ENCODE assay signal across 19 cellular contexts in genomic region chr6:52261229-52261628, GRCh38. TPM values are rescaled to one million over a fixed set of nuclear protein-coding genes. Genes with fewer than 3 reads are reported as not detected.
DNase-seq lines count a peak whose midpoint lies in the region; ATAC-seq, FAIRE-seq and TF ChIP-seq lines count a peak whose summit lies in the region.
"Had no signal": no experiment of that assay in that cellular context is flagged by ENCODE, and none has a peak within 500 bp of the region (broad histone marks: within the 10 kb centered on the region; RNA-seq: fewer than 3 reads in every experiment).

No MANE protein-coding gene starts in this region.

- H3K4me2 ChIP-seq in HepG2 (ENCODE audit: low read depth, low read length), result no peak overlapping the region

- H3K4me3 ChIP-seq in HepG2 (replicated peaks in 1 of 3; ENCODE audit: insufficient read depth in 1 of 3, low read depth in 2 of 3, low read length in 3 of 3) (no peak overlapping the region), right lobe of liver (no peak overlapping the region), SK-N-MC (no peak overlapping the region)
- H3K4me3 ChIP-seq: breast epithelium, testis had no signal

- DNase-seq in HepG2 (ENCODE audit: low spot score), result no peak
- no peak for DNase-seq in right lobe of liver
- no peak for DNase-seq in SK-N-MC (ENCODE audit: low read depth, low spot score)
- DNase-seq in fibroblast of peridontal ligament (ENCODE audit: extremely low read depth), result peak; percentile 95
- no peak for DNase-seq in activated CD8-positive, alpha-beta T cell treated with anti-CD3 and anti-CD28 coated beads for 36 hours
- DNase-seq in HPDE6-E6E7 (ENCODE audit: extremely low spot score), result no peak
- DNase-seq in NCI-H1436 (lab: John Stamatoyannopoulos, UW), result no peak
- DNase-seq: activated CD4-positive, alpha-beta T cell treated with anti-CD3 and anti-CD28 coated beads, Interleukin-2, amount 50 U/mL, for 48 hours; BE2C; glutamatergic neuron; Karpas-422; NCI-H2029 treated with DMSO at 0.1 percent for 48 hours; T-helper 9 cell; testis had no signal

- WGBS in HepG2 (ENCODE audit: low lambda C conversion rate), result 97% methylated on average over 6 of the region's 6 CpGs
- WGBS in right lobe of liver (ENCODE audit: insufficient coverage, low coverage, low lambda C conversion rate, missing lambda C conversion rate), result 81% methylated on average over 6 of the region's 6 CpGs

- in situ Hi-C loops in HepG2 (cut with HindIII; ENCODE audit: extremely low pct_ligation_motif_present, low pct_unique_long_range_greater_than_20kb), result loop anchor here (5.0 kb wide), 1 partner anchor 99 kb away; no protein-coding TSS in a partner anchor

- intact Hi-C loops in HepG2 (cut with micrococcal nuclease; ENCODE audit: unreplicated experiment) (loop anchor here (10.0 kb wide), 1 partner anchor 176 kb away; the partner anchor contains the start of gene PKHD1), right lobe of liver (cut with DNase I) (no loop called here)
- intact Hi-C loops in activated CD8-positive, alpha-beta T cell treated with anti-CD3 and anti-CD28 coated beads for 36 hours (cut with micrococcal nuclease), result no loop called here

- peak; percentile 6 for ATAC-seq in HepG2
- ATAC-seq in right lobe of liver, result no peak
- no peak for ATAC-seq in activated CD8-positive, alpha-beta T cell treated with anti-CD3 and anti-CD28 coated beads for 36 hours
- no peak for ATAC-seq in GM18867 (IDR thresholded peaks at IDR 0.05; ENCODE audit: unreplicated experiment)
- ATAC-seq: activated T-helper 17 cell treated with anti-CD3 and anti-CD28 coated beads, Interleukin-2, amount 50 U/mL, for 72 hours had no signal

- POLR2A ChIA-PET in HepG2 (lab: Yijun Ruan, JAX), result no interaction called here
- POLR2A ChIA-PET in activated CD8-positive, alpha-beta T cell treated with anti-CD3 and anti-CD28 coated beads for 36 hours (lab: Charles Lee), result interaction anchor here (0.8 to 5.7 kb wide), 13 partner anchors 9 to 401 kb away, joined by 3 to 36 read pairs (median 4); partner anchors contain the start of genes MCM3 and PAQR8

- H3K9me3 ChIP-seq in HepG2 (ENCODE audit: low read length) (no peaks in the 10 kb centered on the region), right lobe of liver (no peaks in the 10 kb centered on the region), SK-N-MC (ENCODE audit: low read depth, low read length) (no peaks in the 10 kb centered on the region)
- H3K9me3 ChIP-seq: BE2C, breast epithelium, testis had no signal

- H3K4me3 Mint-ChIP-seq in activated CD8-positive, alpha-beta T cell treated with anti-CD3 and anti-CD28 coated beads for 36 hours, result no peak overlapping the region
- H3K4me3 Mint-ChIP-seq: activated T-helper 17 cell treated with anti-CD3 and anti-CD28 coated beads, Interleukin-2, amount 50 U/mL, for 72 hours had no signal

- H3K27ac ChIP-seq in HepG2 (ENCODE audit: extremely low read length, insufficient read depth, low read length) (no peak overlapping the region), right lobe of liver (no peak overlapping the region), SK-N-MC (peak overlapping the region; percentile 47)
- H3K27ac ChIP-seq: breast epithelium, testis had no signal

- H3K36me3 Mint-ChIP-seq in activated CD8-positive, alpha-beta T cell treated with anti-CD3 and anti-CD28 coated beads for 36 hours (ENCODE audit: low read depth), result peaks cover 49% of the 10 kb centered on the region

- H4K20me1 ChIP-seq in HepG2 (ENCODE audit: insufficient read depth, low read length), result no peaks in the 10 kb centered on the region

- no peaks in the 10 kb centered on the region for H3K9me3 Mint-ChIP-seq in activated CD8-positive, alpha-beta T cell treated with anti-CD3 and anti-CD28 coated beads for 36 hours
- H3K9me3 Mint-ChIP-seq: activated T-helper 17 cell treated with anti-CD3 and anti-CD28 coated beads, Interleukin-2, amount 50 U/mL, for 72 hours had no signal

- CTCF ChIA-PET in HepG2 (lab: Yijun Ruan, JAX; ENCODE audit: low intra/inter-chr PET ratio, low total read pairs), result no interaction called here
- CTCF ChIA-PET in activated CD8-positive, alpha-beta T cell treated with anti-CD3 and anti-CD28 coated beads for 36 hours (lab: Charles Lee), result interaction anchor here (1.1 to 6.3 kb wide), 8 partner anchors 11 to 139 kb away, joined by 3 to 121 read pairs (median 42); partner anchors contain the start of gene MCM3

- TF ChIP-seq RAD21 in HepG2 (CRISPR knock-in tag; IDR thresholded peaks at IDR 0.05), result no peak

- BruUV-seq in HepG2 (replicated peaks; lab: Mats Ljungman, UMichigan), result no TSS peak

- peaks cover 16 to 43% of the 10 kb centered on the region in 2 experiments for H3K36me3 ChIP-seq in HepG2 (replicated peaks in 1 of 2; ENCODE audit: control insufficient read depth in 1 of 2, insufficient read depth in 2 of 2, low read length in 2 of 2)
- H3K36me3 ChIP-seq in right lobe of liver, result peaks cover 0 to 15% (median 2%) of the 10 kb centered on the region in 4 donors
- peaks cover 62% of the 10 kb centered on the region for H3K36me3 ChIP-seq in SK-N-MC (ENCODE audit: insufficient read depth, low read length)
- H3K36me3 ChIP-seq: breast epithelium had no signal

- H3K27me3 Mint-ChIP-seq in activated CD8-positive, alpha-beta T cell treated with anti-CD3 and anti-CD28 coated beads for 36 hours, result no peaks in the 10 kb centered on the region
- H3K27me3 Mint-ChIP-seq: activated T-helper 17 cell treated with anti-CD3 and anti-CD28 coated beads, Interleukin-2, amount 50 U/mL, for 72 hours; progenitor cell of endocrine pancreas had no signal

- TF ChIP-seq EP300 in HepG2 (IDR thresholded peaks at IDR 0.05; ENCODE audit: low read depth in 2 of 2, low read length in 2 of 2) (no peak), HepG2 (CRISPR knock-in tag; IDR thresholded peaks at IDR 0.05; ENCODE audit: borderline replicate concordance) (no peak)

- H3K4me1 ChIP-seq in HepG2 (ENCODE audit: insufficient read depth, low read length), result no peaks in the 10 kb centered on the region
- H3K4me1 ChIP-seq in right lobe of liver, result no peaks in the 10 kb centered on the region
- H3K4me1 ChIP-seq: BE2C, breast epithelium, testis had no signal

- H3K27ac Mint-ChIP-seq in activated CD8-positive, alpha-beta T cell treated with anti-CD3 and anti-CD28 coated beads for 36 hours, result no peak overlapping the region
- H3K27ac Mint-ChIP-seq: activated T-helper 17 cell treated with anti-CD3 and anti-CD28 coated beads, Interleukin-2, amount 50 U/mL, for 72 hours; progenitor cell of endocrine pancreas had no signal

- FAIRE-seq in HepG2 (lab: Jason Lieb, UNC), result no peak

- peaks cover 12% of the 10 kb centered on the region for H3K4me1 Mint-ChIP-seq in activated CD8-positive, alpha-beta T cell treated with anti-CD3 and anti-CD28 coated beads for 36 hours (ENCODE audit: low read depth)
- H3K4me1 Mint-ChIP-seq: activated T-helper 17 cell treated with anti-CD3 and anti-CD28 coated beads, Interleukin-2, amount 50 U/mL, for 72 hours had no signal

- H3K79me2 ChIP-seq in HepG2 (ENCODE audit: insufficient read depth, low read length), result no peaks in the 10 kb centered on the region

- H3K27me3 ChIP-seq in HepG2 (ENCODE audit: control insufficient read depth in 1 of 2, insufficient read depth in 2 of 2, low read length in 2 of 2), result no peaks in the 10 kb centered on the region
- no peaks in the 10 kb centered on the region for H3K27me3 ChIP-seq in right lobe of liver
- H3K27me3 ChIP-seq: BE2C, breast epithelium, testis had no signal

- H3K9ac ChIP-seq in HepG2 (ENCODE audit: insufficient read depth, low read depth, low read length) (no peak overlapping the region), SK-N-MC (ENCODE audit: insufficient read length) (no peak overlapping the region)

- no peak for TF ChIP-seq POLR2A in HepG2 (IDR thresholded peaks at IDR 0.05; ENCODE audit: insufficient read depth in 1 of 2, low read depth in 2 of 2, low read length in 2 of 2)
- TF ChIP-seq POLR2A in right lobe of liver (IDR thresholded peaks at IDR 0.05), result no peak

- no peak for TF ChIP-seq CTCF in HepG2 (CRISPR knock-in tag; IDR thresholded peaks at IDR 0.05)
- TF ChIP-seq CTCF in right lobe of liver (IDR thresholded peaks at IDR 0.05), result no peak
- TF ChIP-seq CTCF in activated CD8-positive, alpha-beta T cell treated with anti-CD3 and anti-CD28 coated beads for 36 hours (IDR thresholded peaks at IDR 0.05), result no peak

- no peak overlapping the region for H2AFZ ChIP-seq in HepG2 (ENCODE audit: low read length)

RNA-seq across cellular contexts. Expression of gene IL17F, which starts 16.9 kb away (rescaled TPM):
- total RNA-seq in HepG2 (2016; rRNA removed; fragmentation: Illumina TruSeq; extraction: Trizol), result not detected in 2 replicates
- not detected in 2 replicates for total RNA-seq in HepG2 (2016; cell fraction: cytosol; rRNA removed; fragmentation: Illumina TruSeq; extraction: Trizol; ENCODE audit: low read depth)
- not detected in 2 replicates for total RNA-seq in HepG2 (2016; cell fraction: insoluble cytoplasmic fraction; rRNA removed; fragmentation: Illumina TruSeq; extraction: Trizol)
- not detected in 2 replicates for total RNA-seq in HepG2 (2016; cell fraction: membrane; rRNA removed; fragmentation: Illumina TruSeq; extraction: Trizol)
- not detected in 2 replicates for total RNA-seq in HepG2 (2016; cell fraction: nucleus; rRNA removed; fragmentation: Illumina TruSeq; extraction: Trizol)
- polyA plus RNA-seq in HepG2 (2011; rRNA removed), result not detected in 2 replicates
- not detected in 2 replicates for polyA plus RNA-seq in HepG2 (2011; cell fraction: cytosol; rRNA removed)
- polyA plus RNA-seq in HepG2 (2011; cell fraction: nucleus; rRNA removed), result not detected in 2 replicates
- polyA plus RNA-seq in HepG2 (2012), result not detected in 2 replicates
- polyA plus RNA-seq in HepG2 (2016; cell fraction: cytosol; fragmentation: Illumina TruSeq; extraction: Trizol; ENCODE audit: low read depth), result not detected in 2 replicates
- polyA plus RNA-seq in HepG2 (2016; cell fraction: insoluble cytoplasmic fraction; fragmentation: Illumina TruSeq; extraction: Trizol; ENCODE audit: low read depth), result not detected in 2 replicates
- polyA plus RNA-seq in HepG2 (2016; cell fraction: membrane; fragmentation: Illumina TruSeq; extraction: Trizol; ENCODE audit: low read depth), result not detected in 2 replicates
- not detected in 2 replicates for polyA plus RNA-seq in HepG2 (2016; cell fraction: nucleus; fragmentation: Illumina TruSeq; extraction: Trizol; ENCODE audit: insufficient read depth, low read depth)
- polyA minus RNA-seq in HepG2 (2011; rRNA and poly(A)+ RNA removed; ENCODE audit: low replicate concordance), result not detected in 2 replicates
- polyA minus RNA-seq in HepG2 (2011; cell fraction: cytosol; rRNA and poly(A)+ RNA removed), result not detected in 2 replicates
- not detected in 2 replicates for polyA minus RNA-seq in HepG2 (2011; cell fraction: nucleus; rRNA and poly(A)+ RNA removed)
- not detected for total RNA-seq in right lobe of liver
- under 1 TPM; 0.76 to 0.86 TPM for total RNA-seq in activated CD8-positive, alpha-beta T cell treated with anti-CD3 and anti-CD28 coated beads for 36 hours
- total RNA-seq: breast epithelium, kidney epithelial cell, progenitor cell of endocrine pancreas, testis had no signal

RNA-seq across cellular contexts. Expression of gene MCM3, which starts 23.3 kb away (rescaled TPM):
- total RNA-seq in HepG2 (2016; rRNA removed; fragmentation: Illumina TruSeq; extraction: Trizol) (288 and 336 TPM in 2 replicates), right lobe of liver (10 to 100 TPM in 3 of 6 experiments, 1 to 10 TPM in 3; 6.6 to 35.9 (median 10.5) TPM)
- 27.6 and 36.1 TPM in 2 replicates for total RNA-seq in HepG2 (2016; cell fraction: cytosol; rRNA removed; fragmentation: Illumina TruSeq; extraction: Trizol; ENCODE audit: low read depth)
- total RNA-seq in HepG2 (2016; cell fraction: insoluble cytoplasmic fraction; rRNA removed; fragmentation: Illumina TruSeq; extraction: Trizol), result 287 and 310 TPM in 2 replicates
- total RNA-seq in HepG2 (2016; cell fraction: membrane; rRNA removed; fragmentation: Illumina TruSeq; extraction: Trizol), result 67.0 and 76.9 TPM in 2 replicates
- total RNA-seq in HepG2 (2016; cell fraction: nucleus; rRNA removed; fragmentation: Illumina TruSeq; extraction: Trizol), result 222 and 236 TPM in 2 replicates
- polyA plus RNA-seq in HepG2 (2011; rRNA removed), result 110 and 164 TPM in 2 replicates
- 97.2 and 124 TPM in 2 replicates for polyA plus RNA-seq in HepG2 (2011; cell fraction: cytosol; rRNA removed)
- polyA plus RNA-seq in HepG2 (2011; cell fraction: nucleus; rRNA removed), result 135 and 203 TPM in 2 replicates
- 70.9 and 88.3 TPM in 2 replicates for polyA plus RNA-seq in HepG2 (2012)
- 14.8 and 17.4 TPM in 2 replicates for polyA plus RNA-seq in HepG2 (2016; cell fraction: cytosol; fragmentation: Illumina TruSeq; extraction: Trizol; ENCODE audit: low read depth)
- 255 and 266 TPM in 2 replicates for polyA plus RNA-seq in HepG2 (2016; cell fraction: insoluble cytoplasmic fraction; fragmentation: Illumina TruSeq; extraction: Trizol; ENCODE audit: low read depth)
- 29.0 and 35.9 TPM in 2 replicates for polyA plus RNA-seq in HepG2 (2016; cell fraction: membrane; fragmentation: Illumina TruSeq; extraction: Trizol; ENCODE audit: low read depth)
- 238 and 239 TPM in 2 replicates for polyA plus RNA-seq in HepG2 (2016; cell fraction: nucleus; fragmentation: Illumina TruSeq; extraction: Trizol; ENCODE audit: insufficient read depth, low read depth)
- polyA minus RNA-seq in HepG2 (2011; rRNA and poly(A)+ RNA removed; ENCODE audit: low replicate concordance), result 258 and 404 TPM in 2 replicates
- polyA minus RNA-seq in HepG2 (2011; cell fraction: cytosol; rRNA and poly(A)+ RNA removed), result 66.4 and 93.7 TPM in 2 replicates
- 123 and 171 TPM in 2 replicates for polyA minus RNA-seq in HepG2 (2011; cell fraction: nucleus; rRNA and poly(A)+ RNA removed)
- 100 to 1,000 TPM; 291 to 293 TPM for total RNA-seq in activated CD8-positive, alpha-beta T cell treated with anti-CD3 and anti-CD28 coated beads for 36 hours
